ENCODE assay signal across 9 cellular contexts in genomic region chr19:19193926-19194325, GRCh38. TPM values are rescaled to one million over a fixed set of nuclear protein-coding genes. Genes with fewer than 3 reads are reported as not detected.
DNase-seq lines count a peak whose midpoint lies in the region; ATAC-seq, FAIRE-seq and TF ChIP-seq lines count a peak whose summit lies in the region.
"Had no signal": no experiment of that assay in that cellular context is flagged by ENCODE, and none has a peak within 500 bp of the region (broad histone marks: within the 10 kb centered on the region; RNA-seq: fewer than 3 reads in every experiment).

No MANE protein-coding gene starts in this region.

- TF ChIP-seq EP300 in tibial nerve (IDR thresholded peaks at IDR 0.05), result no peak

- H3K27me3 ChIP-seq in tibial nerve, result no peaks in the 10 kb centered on the region
- H3K27me3 ChIP-seq: cardiac muscle cell had no signal

- no peaks in the 10 kb centered on the region for H3K9me3 Mint-ChIP-seq in activated naive CD4-positive, alpha-beta T cell treated with anti-CD3 and anti-CD28 coated beads, Interleukin-2, amount 50 U/mL, for 24 hours
- no peaks in the 10 kb centered on the region for H3K9me3 Mint-ChIP-seq in effector memory CD8-positive, alpha-beta T cell

- peaks cover 1% of the 10 kb centered on the region for H3K36me3 Mint-ChIP-seq in activated naive CD4-positive, alpha-beta T cell treated with anti-CD3 and anti-CD28 coated beads, Interleukin-2, amount 50 U/mL, for 24 hours
- peaks cover 30% of the 10 kb centered on the region for H3K36me3 Mint-ChIP-seq in effector memory CD8-positive, alpha-beta T cell (ENCODE audit: insufficient read depth)

- FAIRE-seq in HTR-8/SVneo (lab: Jason Lieb, UNC), result no peak

- DNase-seq in activated naive CD4-positive, alpha-beta T cell treated with anti-CD3 and anti-CD28 coated beads, Interleukin-2, amount 50 U/mL, for 16 hours, result no peak
- no peak for DNase-seq in effector memory CD8-positive, alpha-beta T cell
- DNase-seq in tibial nerve (ENCODE audit: low spot score in 2 of 2) (no peak), HTR-8/SVneo (ENCODE audit: insufficient read length, low spot score) (no peak), COLO668 (lab: John Stamatoyannopoulos, UW; ENCODE audit: unreplicated experiment) (no peak)
- DNase-seq: midbrain; stimulated activated naive CD4-positive, alpha-beta T cell had no signal

- H3K4me1 ChIP-seq in tibial nerve, result peaks cover 5 to 52% (median 36%) of the 10 kb centered on the region in 4 donors

- no peak for TF ChIP-seq CTCF in tibial nerve (IDR thresholded peaks at IDR 0.05)

- H3K27ac Mint-ChIP-seq in activated naive CD4-positive, alpha-beta T cell treated with anti-CD3 and anti-CD28 coated beads, Interleukin-2, amount 50 U/mL, for 24 hours, result peak overlapping the region; percentile 62
- peak overlapping the region; percentile 1 to 99 for H3K27ac Mint-ChIP-seq in effector memory CD8-positive, alpha-beta T cell

- peaks cover 0 to 29% (median 18%) of the 10 kb centered on the region in 3 donors for H3K36me3 ChIP-seq in tibial nerve

- peak overlapping the region in 1 of 4 donors; percentile 72 for H3K4me3 ChIP-seq in tibial nerve

- no peak for ATAC-seq in effector memory CD8-positive, alpha-beta T cell (replicated peaks)

- 67 to 68% methylated on average over 5 of the region's 5 CpGs for WGBS in tibial nerve, 2 donors

- peak overlapping the region; percentile 98 for H3K4me3 Mint-ChIP-seq in activated naive CD4-positive, alpha-beta T cell treated with anti-CD3 and anti-CD28 coated beads, Interleukin-2, amount 50 U/mL, for 24 hours
- H3K4me3 Mint-ChIP-seq in effector memory CD8-positive, alpha-beta T cell, result peak overlapping the region; percentile 96

- H3K27ac ChIP-seq in tibial nerve, result peak overlapping the region in 3 of 4 donors; percentile 11 to 98 (median 98)
- H3K27ac ChIP-seq: cardiac muscle cell had no signal

- no peak for TF ChIP-seq POLR2A in tibial nerve (IDR thresholded peaks at IDR 0.05)

- H3K9me3 ChIP-seq in tibial nerve, result no peaks in the 10 kb centered on the region

- peaks cover 35% of the 10 kb centered on the region for H3K4me1 Mint-ChIP-seq in activated naive CD4-positive, alpha-beta T cell treated with anti-CD3 and anti-CD28 coated beads, Interleukin-2, amount 50 U/mL, for 24 hours
- H3K4me1 Mint-ChIP-seq in effector memory CD8-positive, alpha-beta T cell (ENCODE audit: low read depth in 2 of 2), result peaks cover 29% of the 10 kb centered on the region in 2 donors

- no peaks in the 10 kb centered on the region for H3K27me3 Mint-ChIP-seq in activated naive CD4-positive, alpha-beta T cell treated with anti-CD3 and anti-CD28 coated beads, Interleukin-2, amount 50 U/mL, for 24 hours
- H3K27me3 Mint-ChIP-seq in effector memory CD8-positive, alpha-beta T cell, result no peaks in the 10 kb centered on the region

RNA-seq across cellular contexts. Expression of gene RFXANK, which starts 1.9 kb away (rescaled TPM):
- total RNA-seq in tibial nerve, result 10 to 100 TPM; 46.3 to 62.1 (median 56.8) TPM

RNA-seq across cellular contexts. Expression of gene BORCS8, which starts 2.0 kb away (rescaled TPM):
- 10 to 100 TPM; 11.8 to 29.1 (median 18.8) TPM for total RNA-seq in tibial nerve

RNA-seq across cellular contexts. Expression of gene NR2C2AP, which starts 9.3 kb away (rescaled TPM):
- total RNA-seq in tibial nerve, result 10 to 100 TPM; 13.5 to 21.3 (median 15.1) TPM

RNA-seq across cellular contexts. Expression of gene NCAN, which starts 17.8 kb away (rescaled TPM):
- total RNA-seq in tibial nerve, result not detected

RNA-seq across cellular contexts. Expression of gene MEF2B, which starts 23.9 kb away (rescaled TPM):
- 1 to 10 TPM in 1 of 4 donors, under 1 TPM in 1, not detected in 2; 0.21 to 3.7 TPM for total RNA-seq in tibial nerve
- total RNA-seq: cardiac muscle cell had no signal
